ENCODE assay signal across 20 cellular contexts in genomic region chr16:69910964-69911363, GRCh38. TPM values are rescaled to one million over a fixed set of nuclear protein-coding genes. Genes with fewer than 3 reads are reported as not detected.
DNase-seq lines count a peak whose midpoint lies in the region; ATAC-seq and TF ChIP-seq lines count a peak whose summit lies in the region.
"Had no signal": no experiment of that assay in that cellular context is flagged by ENCODE, and none has a peak within 500 bp of the region (broad histone marks: within the 10 kb centered on the region; RNA-seq: fewer than 3 reads in every experiment).

No MANE protein-coding gene starts in this region.

- TF ChIP-seq POLR2A in NB4 (IDR thresholded peaks at IDR 0.05; ENCODE audit: extremely low read depth, insufficient read length) (no peak), body of pancreas (IDR thresholded peaks at IDR 0.05) (no peak), sigmoid colon (IDR thresholded peaks at IDR 0.05) (no peak)

- H3K9me3 ChIP-seq in body of pancreas (no peaks in the 10 kb centered on the region), sigmoid colon (no peaks in the 10 kb centered on the region)

- DNase-seq in T-helper 2 cell treated with Interferon-gamma antibody and Interleukin-4, amounts not matched to agents 5 μg/mL and 100 μg/mL, for 36 hours (ENCODE audit: low spot score), result no peak
- DNase-seq in T-helper 2 cell (no peak), NB4 (ENCODE audit: low read depth) (peak; percentile 41), fibroblast of gingiva (ENCODE audit: low read depth) (peak; percentile 51), body of pancreas (no peak), glomerular visceral epithelial cell (ENCODE audit: extremely low spot score) (no peak), sigmoid colon (no peak)
- DNase-seq: COR-L47, Karpas-422, NCI-H1092 treated with DMSO at 0.1 percent for 48 hours, NCI-H1436 treated with DMSO at 0.1 percent for 48 hours, NCI-H1930, NCI-H446, NCI-H524 treated with DMSO at 0.1 percent for 48 hours, NCI-H774, SIG-M5 had no signal

- no peaks in the 10 kb centered on the region for H3K4me1 Mint-ChIP-seq in T-helper 2 cell treated with Interferon-gamma antibody and Interleukin-4, amounts not matched to agents 5 μg/mL and 100 μg/mL, for 36 hours (ENCODE audit: low read depth)
- H3K4me1 Mint-ChIP-seq: B cell had no signal

- H3K27me3 Mint-ChIP-seq in T-helper 2 cell treated with Interferon-gamma antibody and Interleukin-4, amounts not matched to agents 5 μg/mL and 100 μg/mL, for 36 hours (ENCODE audit: low read depth), result no peaks in the 10 kb centered on the region
- H3K27me3 Mint-ChIP-seq: B cell had no signal

- H3K4me1 ChIP-seq in body of pancreas, result no peaks in the 10 kb centered on the region
- no peaks in the 10 kb centered on the region for H3K4me1 ChIP-seq in sigmoid colon

- H3K27me3 ChIP-seq in body of pancreas (no peaks in the 10 kb centered on the region), sigmoid colon (no peaks in the 10 kb centered on the region)

- intact Hi-C loops in body of pancreas (cut with DNase I) (no loop called here), sigmoid colon (cut with DNase I) (no loop called here)

- H3K9me3 Mint-ChIP-seq in T-helper 2 cell treated with Interferon-gamma antibody and Interleukin-4, amounts not matched to agents 5 μg/mL and 100 μg/mL, for 36 hours, result no peaks in the 10 kb centered on the region

- H3K36me3 Mint-ChIP-seq in T-helper 2 cell treated with Interferon-gamma antibody and Interleukin-4, amounts not matched to agents 5 μg/mL and 100 μg/mL, for 36 hours (ENCODE audit: low read depth), result peaks cover 9% of the 10 kb centered on the region

- no peak for TF ChIP-seq CTCF in NB4 (IDR thresholded peaks at IDR 0.05; ENCODE audit: low read depth, low read length)
- no peak for TF ChIP-seq CTCF in body of pancreas (IDR thresholded peaks at IDR 0.05)
- TF ChIP-seq CTCF in sigmoid colon (IDR thresholded peaks at IDR 0.05), result no peak

- TF ChIP-seq EP300 in sigmoid colon (IDR thresholded peaks at IDR 0.05), result no peak

- 67 to 77% methylated on average over 3 of the region's 3 CpGs for WGBS in body of pancreas, 2 donors
- WGBS in sigmoid colon, 2 donors, result 55 to 63% methylated on average over 3 of the region's 3 CpGs

- H3K36me3 ChIP-seq in body of pancreas (replicated peaks in 1 of 2; ENCODE audit: insufficient read depth in 1 of 2, low read depth in 2 of 2) (peaks cover 0 to 7% of the 10 kb centered on the region in 2 donors), sigmoid colon (peaks cover 0 to 19% (median 5%) of the 10 kb centered on the region in 4 donors)

- ATAC-seq in GM21825 (IDR thresholded peaks at IDR 0.05; ENCODE audit: unreplicated experiment) (no peak), body of pancreas (no peak)

- no peak overlapping the region for H3K27ac ChIP-seq in body of pancreas
- no peak overlapping the region for H3K27ac ChIP-seq in sigmoid colon
- H3K27ac ChIP-seq: SK-N-MC had no signal

- no peak overlapping the region for H3K4me3 Mint-ChIP-seq in T-helper 2 cell treated with Interferon-gamma antibody and Interleukin-4, amounts not matched to agents 5 μg/mL and 100 μg/mL, for 36 hours
- H3K4me3 Mint-ChIP-seq: B cell had no signal

- H3K4me3 ChIP-seq in NB4 (ENCODE audit: low read depth, low read length) (no peak overlapping the region), body of pancreas (no peak overlapping the region), sigmoid colon (no peak overlapping the region)
- H3K4me3 ChIP-seq: SK-N-MC had no signal

- peak overlapping the region; percentile 46 for H3K27ac Mint-ChIP-seq in T-helper 2 cell treated with Interferon-gamma antibody and Interleukin-4, amounts not matched to agents 5 μg/mL and 100 μg/mL, for 36 hours
- H3K27ac Mint-ChIP-seq: B cell had no signal

RNA-seq across cellular contexts. Expression of gene CLEC18A, which starts 40.2 kb away (rescaled TPM):
- total RNA-seq in body of pancreas (1 to 10 TPM in 1 of 2 donors, under 1 TPM in 1; 0.33 to 2.1 TPM), sigmoid colon (under 1 TPM in 2 of 4 donors, not detected in 2; 0.66 to 0.83 TPM)
- 1 to 10 TPM in 1 of 3 donors, under 1 TPM in 2; 0.60 to 2.2 (median 0.69) TPM for polyA plus RNA-seq in sigmoid colon
- total RNA-seq: HT-29 had no signal

Comparison
In these comparisons a context has a peak if more than half of its experiments do, and no peak if none do; other contexts are left out.
1. DNase-seq: peak in NB4 (single experiment) and fibroblast of gingiva (single experiment); none in T-helper 2 cell treated with Interferon-gamma antibody and Interleukin-4, amounts not matched to agents 5 μg/mL and 100 μg/mL, for 36 hours (single experiment), T-helper 2 cell (0 of 5), body of pancreas (0 of 4), glomerular visceral epithelial cell (single experiment) and sigmoid colon (single experiment).